In the genomic region with DNA sequence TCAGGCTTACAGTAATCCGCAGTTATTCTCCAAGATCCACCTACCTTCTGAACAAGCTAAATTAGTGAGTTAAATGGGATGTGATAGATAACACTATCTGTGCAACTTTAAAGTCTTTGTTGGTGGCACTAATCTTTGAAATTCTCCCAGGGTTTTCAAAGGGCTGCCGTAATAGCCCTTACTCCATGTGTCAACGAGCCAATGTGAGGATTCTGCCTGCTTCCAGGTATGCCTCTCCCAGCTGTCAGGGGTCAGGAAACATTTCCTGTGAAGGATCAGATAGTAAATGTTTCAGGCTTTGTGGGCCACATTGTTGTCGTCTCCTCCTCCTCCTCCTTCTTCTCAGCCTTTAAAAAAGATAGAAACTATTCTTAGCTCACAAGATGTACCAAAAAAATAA, we compare ENCODE assay signal across 23 cellular contexts. TPM values are rescaled to one million over a fixed set of nuclear protein-coding genes. Genes with fewer than 3 reads are reported as not detected.
"Had no signal": no experiment of that assay in that cellular context is flagged by ENCODE, and none has a peak within 500 bp of the region (broad histone marks: within the 10 kb centered on the region; RNA-seq: fewer than 3 reads in every experiment).

No MANE protein-coding gene starts in this region.

- H3K36me3 ChIP-seq: esophagus squamous epithelium, gastrocnemius medialis, heart right ventricle, left lung, lower lobe of right lung had no signal

- H3K4me3 ChIP-seq: coronary artery, dorsolateral prefrontal cortex, esophagus squamous epithelium, gastrocnemius medialis, heart right ventricle, left lung, lower lobe of right lung had no signal

- H3K27me3 ChIP-seq: gastrocnemius medialis had no signal

- H3K27ac ChIP-seq: coronary artery, dorsolateral prefrontal cortex, epithelial cell of prostate, esophagus squamous epithelium, gastrocnemius medialis, heart right ventricle, left lung, lower lobe of right lung had no signal

- H3K4me1 ChIP-seq: esophagus squamous epithelium, gastrocnemius medialis, heart right ventricle, left lung, lower lobe of right lung had no signal

- ATAC-seq: esophagus mucosa, gastrocnemius medialis, heart right ventricle, left cardiac atrium, left lung, left ventricle myocardium superior, lower lobe of right lung had no signal

- DNase-seq: dermis blood vessel endothelial cell; dorsolateral prefrontal cortex; effector CD4-positive, alpha-beta T cell; effector memory CD4-positive, alpha-beta T cell; erythroblast; esophagus squamous epithelium; foreskin fibroblast; foreskin melanocyte; gastrocnemius medialis; glutamatergic neuron; head of caudate nucleus; heart right ventricle; hippocampal formation; left cardiac atrium; left lung; left ventricle myocardium superior; lower lobe of right lung; mesenchymal stem cell; midbrain had no signal

- H3K9me3 ChIP-seq: esophagus squamous epithelium, gastrocnemius medialis, left lung, lower lobe of right lung had no signal

RNA-seq across cellular contexts. Expression of a gene that starts 20.2 kb away (rescaled TPM):
- total RNA-seq: esophagus mucosa, mononuclear cell had no signal
